ENCODE assay signal across 35 cellular contexts in the genomic region with DNA sequence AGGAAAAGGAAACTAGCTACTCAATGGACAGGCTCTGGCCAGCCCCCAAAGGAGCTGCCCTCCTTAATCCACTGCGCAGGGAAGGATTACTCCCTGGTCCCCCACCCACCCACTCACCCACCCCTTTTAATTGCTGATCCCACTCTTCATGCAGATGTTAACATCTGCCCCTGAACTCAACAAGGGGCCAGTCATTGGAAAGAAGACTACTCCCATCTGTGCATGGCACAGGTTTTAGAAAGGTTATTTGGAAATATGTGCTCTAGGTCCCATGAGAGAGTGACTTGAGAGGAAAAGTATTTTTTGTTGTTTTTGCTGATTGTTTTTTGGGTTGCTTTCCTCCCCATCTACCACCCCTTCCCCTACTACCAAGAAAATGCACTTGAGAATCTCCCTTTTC.
"Had no signal": no experiment of that assay in that cellular context is flagged by ENCODE, and none has a peak within 500 bp of the region (broad histone marks: within the 10 kb centered on the region; RNA-seq: fewer than 3 reads in every experiment).

No MANE protein-coding gene starts in this region.

- H3K27me3 ChIP-seq: breast epithelium, cardiac muscle cell, esophagus muscularis mucosa, foreskin keratinocyte, gastrocnemius medialis, heart left ventricle had no signal

- H3K4me1 ChIP-seq: breast epithelium, foreskin keratinocyte had no signal

- H3K9me3 ChIP-seq: gastrocnemius medialis had no signal

- DNase-seq: activated B cell treated with CpG ODN at 0.5 μM for 24 hours; activated CD4-positive, alpha-beta T cell treated with anti-CD3 and anti-CD28 coated beads for 48 hours; activated CD4-positive, alpha-beta T cell treated with anti-CD3 and anti-CD28 coated beads, Interleukin-2, amount 50 U/mL, for 1 hour; activated CD4-positive, alpha-beta T cell treated with anti-CD3 and anti-CD28 coated beads, Interleukin-2, amount 50 U/mL, for 48 hours; activated CD8-positive, alpha-beta memory T cell treated with anti-CD3 and anti-CD28 coated beads for 24 hours; activated CD8-positive, alpha-beta T cell treated with anti-CD3 and anti-CD28 coated beads for 36 hours; activated effector memory CD4-positive, alpha-beta T cell treated with Interleukin-2 at 50 U/mL for 16 hours; activated gamma-delta T cell treated with Interleukin-2 at 50 U/mL for 16 hours; activated naive CD4-positive, alpha-beta T cell treated with anti-CD3 and anti-CD28 coated beads, Interleukin-2, amount 50 U/mL, for 16 hours; activated naive CD4-positive, alpha-beta T cell treated with Interleukin-2 at 50 U/mL for 16 hours; activated T-cell treated with anti-CD3 and anti-CD28 coated beads, Interleukin-2, amount 50 U/mL, for 1 hour; activated T-cell treated with anti-CD3 and anti-CD28 coated beads, Interleukin-2, amount 50 U/mL, for 72 hours; amniotic stem cell; anterior cingulate cortex; cortex of kidney; dermis blood vessel endothelial cell; effector CD4-positive, alpha-beta T cell; effector memory CD8-positive, alpha-beta T cell; erythroblast; foreskin keratinocyte; gastrocnemius medialis; glutamatergic neuron; heart left ventricle; T-helper 1 cell; T-helper 17 cell; T1000; WERI-Rb-1 had no signal

- H3K27me3 Mint-ChIP-seq: brain had no signal

- H3K36me3 ChIP-seq: breast epithelium, cardiac muscle cell, esophagus muscularis mucosa, gastrocnemius medialis, heart left ventricle, WERI-Rb-1 had no signal

- H3K4me3 Mint-ChIP-seq: activated B cell treated with CpG ODN at 0.5 μM for 24 hours; activated CD8-positive, alpha-beta T cell treated with anti-CD3 and anti-CD28 coated beads for 36 hours; activated naive CD8-positive, alpha-beta T cell; activated T-cell treated with anti-CD3 and anti-CD28 coated beads, Interleukin-2, amount 50 U/mL, for 72 hours; brain; central memory CD8-positive, alpha-beta T cell; effector memory CD8-positive, alpha-beta T cell; T-helper 17 cell; T-helper 2 cell treated with Interferon-gamma antibody and Interleukin-4, amounts not matched to agents 5 μg/mL and 100 μg/mL, for 36 hours had no signal

- H3K27ac Mint-ChIP-seq: activated B cell treated with CpG ODN at 0.5 μM for 24 hours; activated CD8-positive, alpha-beta T cell treated with anti-CD3 and anti-CD28 coated beads for 36 hours; activated naive CD8-positive, alpha-beta T cell; activated T-cell treated with anti-CD3 and anti-CD28 coated beads, Interleukin-2, amount 50 U/mL, for 72 hours; brain; effector memory CD8-positive, alpha-beta T cell; T-helper 17 cell; T-helper 2 cell treated with Interferon-gamma antibody and Interleukin-4, amounts not matched to agents 5 μg/mL and 100 μg/mL, for 36 hours had no signal

- H3K36me3 Mint-ChIP-seq: brain had no signal

- H3K4me3 ChIP-seq: breast epithelium, cardiac muscle cell, esophagus muscularis mucosa, gastrocnemius medialis, heart left ventricle had no signal

- H3K4me1 Mint-ChIP-seq: brain; central memory CD8-positive, alpha-beta T cell; T-helper 17 cell had no signal

- H3K27ac ChIP-seq: cardiac muscle cell, esophagus muscularis mucosa, foreskin keratinocyte, WERI-Rb-1 had no signal

- ATAC-seq: activated CD4-positive, CD25-positive, alpha-beta regulatory T cell treated with anti-CD3 and anti-CD28 coated beads, Interleukin-2, amount 50 U/mL, for 24 hours; activated CD8-positive, alpha-beta T cell treated with anti-CD3 and anti-CD28 coated beads for 36 hours; activated T-cell treated with anti-CD3 and anti-CD28 coated beads, Interleukin-2, amount 50 U/mL, for 72 hours; effector memory CD8-positive, alpha-beta T cell; foreskin keratinocyte; gastrocnemius medialis; T-helper 17 cell had no signal

- H3K9me3 Mint-ChIP-seq: activated CD8-positive, alpha-beta T cell treated with anti-CD3 and anti-CD28 coated beads for 36 hours had no signal
